ENCODE assay signal across 1 cellular context in genomic region chr14:51759950-51760349, GRCh38.
TF ChIP-seq lines count a peak whose summit lies in the region.

No MANE protein-coding gene starts in this region.

TF ChIP-seq in IMR-90, 13 proteins besides CTCF, POLR2A, EP300 and RAD21:
- TF ChIP-seq RFX5 (IDR thresholded peaks at IDR 0.05; ENCODE audit: low read depth, low read length) (no peak), CEBPB (IDR thresholded peaks at IDR 0.05; ENCODE audit: low read depth, low read length) (no peak), BHLHE40 (IDR thresholded peaks at IDR 0.05; ENCODE audit: low read depth, low read length) (no peak), RCOR1 (IDR thresholded peaks at IDR 0.05; ENCODE audit: insufficient replicate concordance, low read length) (no peak)
